ENCODE assay signal across 8 cellular contexts in the genomic region with DNA sequence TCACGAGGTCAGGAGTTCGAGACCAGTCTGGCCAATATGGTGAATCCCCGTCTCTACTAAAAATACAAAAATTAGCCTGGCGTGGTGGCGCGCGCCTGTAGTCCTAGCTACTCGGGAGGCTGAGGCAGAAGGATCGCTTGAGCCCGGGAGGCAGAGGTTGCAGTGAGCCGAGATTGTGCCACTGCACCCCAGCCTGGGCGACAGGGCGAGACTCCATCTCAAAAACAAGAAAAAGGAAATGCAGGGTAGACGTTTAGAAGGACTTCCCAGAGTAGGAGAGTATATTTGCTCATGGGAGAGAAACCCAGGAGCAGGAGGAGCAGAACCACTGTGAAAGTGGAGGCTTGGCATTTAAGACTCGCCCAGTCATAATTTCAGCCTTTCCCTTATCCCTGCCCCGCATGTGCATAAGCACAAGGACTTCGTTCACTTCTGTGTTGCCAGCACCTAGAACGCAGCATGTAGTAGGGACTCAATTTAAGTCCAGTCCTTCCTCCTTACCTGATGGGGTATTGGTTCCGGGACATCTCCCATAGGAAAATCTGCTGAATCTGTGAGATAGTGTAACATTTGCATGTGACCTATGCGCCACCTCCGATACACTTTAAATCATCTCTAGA. TPM values are rescaled to one million over a fixed set of nuclear protein-coding genes. Genes with fewer than 3 reads are reported as not detected.
A peak's percentile ranks its signal among the peaks of the same experiment; 100 is the strongest.
DNase-seq lines count a peak whose midpoint lies in the region; ATAC-seq and TF ChIP-seq lines count a peak whose summit lies in the region.

No MANE protein-coding gene starts in this region.

- H3K36me3 ChIP-seq in hepatocyte (replicated peaks; ENCODE audit: insufficient read depth, low read depth): no peaks in the 10 kb centered on the region

- H3K27me3 ChIP-seq in hepatocyte: no peaks in the 10 kb centered on the region

- no peak for DNase-seq in HFFc6
- DNase-seq in activated CD4-positive, alpha-beta memory T cell treated with anti-CD3 and anti-CD28 coated beads, Interleukin-2, amount 10 ng/mL, durations not matched to agents 7 days and 5 days: no peak
- DNase-seq in hepatocyte (ENCODE audit: low spot score): no peak
- no peak for DNase-seq in stimulated activated effector memory CD8-positive, alpha-beta T cell treated with anti-CD3 and anti-CD28 coated beads, Interleukin-12 subunit alpha, Interleukin-12 subunit beta, amount 100 ng/mL, for 72 hours (ENCODE audit: low spot score in 2 of 2)
- no peak for DNase-seq in SIG-M5 treated with dmso at 0.1 percent for 504 hours (lab: John Stamatoyannopoulos, UW; ENCODE audit: unreplicated experiment)
- no peak for DNase-seq in amygdala (lab: John Stamatoyannopoulos, UW)

- no peak overlapping the region for H3K4me3 ChIP-seq in hepatocyte

- no peaks in the 10 kb centered on the region for H3K9me3 ChIP-seq in hepatocyte (ENCODE audit: low read depth)

- peaks cover 36% of the 10 kb centered on the region for H3K4me1 ChIP-seq in hepatocyte (ENCODE audit: insufficient read depth)

- no peak for ATAC-seq in stimulated activated effector memory CD8-positive, alpha-beta T cell treated with anti-CD3 and anti-CD28 coated beads, Interleukin-12 subunit alpha, Interleukin-12 subunit beta, amount 100 ng/mL, for 72 hours
- ATAC-seq in GM18519 (IDR thresholded peaks at IDR 0.05; ENCODE audit: low FRiP score, unreplicated experiment) (no peak), HG02798 (IDR thresholded peaks at IDR 0.05; ENCODE audit: poor library complexity, unreplicated experiment) (no peak)

- H3K27me3 Mint-ChIP-seq in HFFc6 (ENCODE audit: insufficient read depth): peaks cover 2% of the 10 kb centered on the region
- H3K27me3 Mint-ChIP-seq in activated CD4-positive, alpha-beta memory T cell treated with anti-CD3 and anti-CD28 coated beads, Interleukin-2, amount 10 ng/mL, durations not matched to agents 7 days and 5 days: no peaks in the 10 kb centered on the region

- CTCF ChIA-PET in activated CD4-positive, alpha-beta memory T cell treated with anti-CD3 and anti-CD28 coated beads, Interleukin-2, amount 10 ng/mL, durations not matched to agents 7 days and 5 days (lab: Charles Lee): interaction anchor here (0.7 to 2.4 kb wide), 4 partner anchors 14 to 120 kb away, joined by 3 to 16 read pairs (median 4); no protein-coding TSS in a partner anchor

- peak overlapping the region; percentile 62 for H3K4me2 ChIP-seq in hepatocyte

- no peaks in the 10 kb centered on the region for H3K36me3 Mint-ChIP-seq in HFFc6 (ENCODE audit: low read depth)
- peaks cover 6% of the 10 kb centered on the region for H3K36me3 Mint-ChIP-seq in activated CD4-positive, alpha-beta memory T cell treated with anti-CD3 and anti-CD28 coated beads, Interleukin-2, amount 10 ng/mL, durations not matched to agents 7 days and 5 days (ENCODE audit: low read depth)
- peaks cover 18% of the 10 kb centered on the region for H3K36me3 Mint-ChIP-seq in stimulated activated effector memory CD8-positive, alpha-beta T cell treated with anti-CD3 and anti-CD28 coated beads, Interleukin-12 subunit alpha, Interleukin-12 subunit beta, amount 100 ng/mL, for 72 hours

- 89% methylated on average over 21 of the region's 21 CpGs for WGBS in hepatocyte (ENCODE audit: low lambda C conversion rate, missing lambda C conversion rate)

- H3K9me3 Mint-ChIP-seq in HFFc6: no peaks in the 10 kb centered on the region
- no peaks in the 10 kb centered on the region for H3K9me3 Mint-ChIP-seq in activated CD4-positive, alpha-beta memory T cell treated with anti-CD3 and anti-CD28 coated beads, Interleukin-2, amount 10 ng/mL, durations not matched to agents 7 days and 5 days
- no peaks in the 10 kb centered on the region for H3K9me3 Mint-ChIP-seq in stimulated activated effector memory CD8-positive, alpha-beta T cell treated with anti-CD3 and anti-CD28 coated beads, Interleukin-12 subunit alpha, Interleukin-12 subunit beta, amount 100 ng/mL, for 72 hours

- POLR2A ChIA-PET in activated CD4-positive, alpha-beta memory T cell treated with anti-CD3 and anti-CD28 coated beads, Interleukin-2, amount 10 ng/mL, durations not matched to agents 7 days and 5 days (lab: Charles Lee): interaction anchor here (1.3 to 11.0 kb wide), 4 partner anchors 20 to 288 kb away, joined by 3 to 286 read pairs (median 8); no protein-coding TSS in a partner anchor

- peak overlapping the region; percentile 83 for H3K4me3 Mint-ChIP-seq in HFFc6
- peak overlapping the region; percentile 64 for H3K4me3 Mint-ChIP-seq in activated CD4-positive, alpha-beta memory T cell treated with anti-CD3 and anti-CD28 coated beads, Interleukin-2, amount 10 ng/mL, durations not matched to agents 7 days and 5 days
- peak overlapping the region; percentile 81 for H3K4me3 Mint-ChIP-seq in stimulated activated effector memory CD8-positive, alpha-beta T cell treated with anti-CD3 and anti-CD28 coated beads, Interleukin-12 subunit alpha, Interleukin-12 subunit beta, amount 100 ng/mL, for 72 hours

- peaks cover 79% of the 10 kb centered on the region for H3K4me1 Mint-ChIP-seq in HFFc6 (ENCODE audit: low read depth)
- peaks cover 82% of the 10 kb centered on the region for H3K4me1 Mint-ChIP-seq in activated CD4-positive, alpha-beta memory T cell treated with anti-CD3 and anti-CD28 coated beads, Interleukin-2, amount 10 ng/mL, durations not matched to agents 7 days and 5 days
- peaks cover 84% of the 10 kb centered on the region for H3K4me1 Mint-ChIP-seq in stimulated activated effector memory CD8-positive, alpha-beta T cell treated with anti-CD3 and anti-CD28 coated beads, Interleukin-12 subunit alpha, Interleukin-12 subunit beta, amount 100 ng/mL, for 72 hours

- no peaks in the 10 kb centered on the region for H4K20me1 ChIP-seq in hepatocyte (ENCODE audit: insufficient read depth, poor library complexity, severe bottlenecking)

- peak overlapping the region; percentile 100 for H3K27ac ChIP-seq in hepatocyte

- H3K27ac Mint-ChIP-seq in HFFc6: peak overlapping the region; percentile 97
- H3K27ac Mint-ChIP-seq in activated CD4-positive, alpha-beta memory T cell treated with anti-CD3 and anti-CD28 coated beads, Interleukin-2, amount 10 ng/mL, durations not matched to agents 7 days and 5 days: peak overlapping the region; percentile 97
- peak overlapping the region; percentile 99 for H3K27ac Mint-ChIP-seq in stimulated activated effector memory CD8-positive, alpha-beta T cell treated with anti-CD3 and anti-CD28 coated beads, Interleukin-12 subunit alpha, Interleukin-12 subunit beta, amount 100 ng/mL, for 72 hours

- no peaks in the 10 kb centered on the region for H3K9me2 ChIP-seq in hepatocyte (replicated peaks; ENCODE audit: insufficient read depth)

- H2AFZ ChIP-seq in hepatocyte: no peak overlapping the region

- no peak for TF ChIP-seq CTCF in HFFc6 (IDR thresholded peaks at IDR 0.05)
- no peak for TF ChIP-seq CTCF in hepatocyte (IDR thresholded peaks at IDR 0.05; ENCODE audit: poor library complexity)

- H3K79me2 ChIP-seq in hepatocyte: no peaks in the 10 kb centered on the region

RNA-seq across cellular contexts. Expression of a gene that starts 5.2 kb away (rescaled TPM):
- total RNA-seq in HFFc6 (2021; fragmentation: NEBNext Ultra II Directional; extraction: Animal tissue kit (Norgen Biotek cat#: 25700)): 10 to 100 TPM; 50.0 to 60.1 (median 56.8) TPM
- 10 to 100 TPM; 49.5 to 52.1 TPM for total RNA-seq in activated CD4-positive, alpha-beta memory T cell treated with anti-CD3 and anti-CD28 coated beads, Interleukin-2, amount 10 ng/mL, durations not matched to agents 7 days and 5 days
- total RNA-seq in hepatocyte: 9.6 and 20.1 TPM in 2 replicates
- 25.1 and 30.8 TPM in 2 replicates for polyA plus RNA-seq in hepatocyte
